ENCODE assay signal across 35 cellular contexts in genomic region chr19:6167115-6167514, GRCh38. TPM values are rescaled to one million over a fixed set of nuclear protein-coding genes. Genes with fewer than 3 reads are reported as not detected.
"Had no signal": no experiment of that assay in that cellular context is flagged by ENCODE, and none has a peak within 500 bp of the region (broad histone marks: within the 10 kb centered on the region; RNA-seq: fewer than 3 reads in every experiment).

No MANE protein-coding gene starts in this region.

- H3K4me2 ChIP-seq: neural progenitor cell, smooth muscle cell had no signal

- H3K27me3 ChIP-seq: ovary, spleen, stomach, thyroid gland, tibial nerve, upper lobe of left lung, vagina had no signal

- ATAC-seq: naive thymus-derived CD8-positive, alpha-beta T cell; natural killer cell treated with Interleukin-12 subunit alpha and Interleukin-12 subunit beta and Interleukin-15 and Interleukin-18, amount 100 ng/mL, for 72 hours; psoas muscle; right cardiac atrium; sciatic nerve; stimulated activated effector memory CD8-positive, alpha-beta T cell treated with anti-CD3 and anti-CD28 coated beads, Interleukin-12 subunit alpha, Interleukin-12 subunit beta, amount 100 ng/mL, for 72 hours; stimulated activated naive B cell treated with anti-CD40 and anti-IgM and Interleukin-4, amounts not matched to agents 10 μg/mL and 1 μg/mL and 100 μg/mL, for 72 hours had no signal

- H3K27ac ChIP-seq: neural progenitor cell, ovary, parathyroid adenoma, psoas muscle, skin epidermis, spleen, stomach, thoracic aorta, thyroid gland, tibial nerve, upper lobe of left lung, vagina had no signal

- H3K4me1 ChIP-seq: neural progenitor cell, parathyroid adenoma, psoas muscle, stomach, thyroid gland, tibial nerve, upper lobe of left lung, vagina had no signal

- H3K9ac ChIP-seq: neural progenitor cell, parathyroid adenoma had no signal

- H3K4me3 ChIP-seq: neural progenitor cell, ovary, psoas muscle, skin epidermis, smooth muscle cell, spleen, stomach, thoracic aorta, thyroid gland, tibial nerve, upper lobe of left lung, vagina had no signal

- H3K9me3 ChIP-seq: ovary, psoas muscle, stomach, thyroid gland, upper lobe of left lung, vagina had no signal

- H2AFZ ChIP-seq: neural progenitor cell, parathyroid adenoma had no signal

- H3K36me3 ChIP-seq: neural progenitor cell, ovary, spleen, stomach, thoracic aorta, thyroid gland, tibial nerve, upper lobe of left lung, vagina had no signal

- H3K79me2 ChIP-seq: parathyroid adenoma had no signal

- FAIRE-seq: urothelium cell line had no signal

- DNase-seq: naive B cell; naive thymus-derived CD8-positive, alpha-beta T cell; occipital lobe; ovary; posterior cingulate gyrus; psoas muscle; right cardiac atrium; spleen; stimulated activated CD4-positive, alpha-beta T cell treated with anti-CD3 and anti-CD28 coated beads, Interleukin-15, amount 100 ng/mL, for 24 hours; stimulated activated CD4-positive, alpha-beta T cell treated with anti-CD3 and anti-CD28 coated beads, Interleukin-2, amount 100 ng/mL, for 24 hours; stimulated activated CD4-positive, alpha-beta T cell treated with anti-CD3 and anti-CD28 coated beads, Interleukin-2, amount 100 ng/mL, for 48 hours; stimulated activated CD4-positive, alpha-beta T cell treated with anti-CD3 and anti-CD28 coated beads, Interleukin-4, amount 100 ng/mL, for 24 hours; stimulated activated naive B cell treated with anti-CD40 and anti-IgM and Interleukin-4, amounts not matched to agents 10 μg/mL and 1 μg/mL and 100 μg/mL, for 72 hours; stimulated activated naive CD4-positive, alpha-beta T cell treated with Interleukin-2 at 50 U/mL for 16 hours; stomach; thyroid gland; trophoblast cell; upper lobe of left lung had no signal

RNA-seq across cellular contexts. Expression of gene ACSBG2, which starts 31.6 kb away (rescaled TPM):
- total RNA-seq: naive thymus-derived CD8-positive, alpha-beta T cell; natural killer cell treated with Interleukin-12 subunit alpha and Interleukin-12 subunit beta and Interleukin-15 and Interleukin-18, amount 100 ng/mL, for 72 hours; osteoblast; ovary; progenitor cell of endocrine pancreas; psoas muscle; renal cortical epithelial cell; right cardiac atrium; sciatic nerve; smooth muscle cell; spleen; stomach; temporal lobe; tibial nerve; upper lobe of left lung; ureter; vagina had no signal
- polyA plus RNA-seq: neural cell, psoas muscle, right cardiac atrium, smooth muscle cell, stomach had no signal
